Comparison of ENCODE assay signal across 16 cellular contexts in the genomic region with DNA sequence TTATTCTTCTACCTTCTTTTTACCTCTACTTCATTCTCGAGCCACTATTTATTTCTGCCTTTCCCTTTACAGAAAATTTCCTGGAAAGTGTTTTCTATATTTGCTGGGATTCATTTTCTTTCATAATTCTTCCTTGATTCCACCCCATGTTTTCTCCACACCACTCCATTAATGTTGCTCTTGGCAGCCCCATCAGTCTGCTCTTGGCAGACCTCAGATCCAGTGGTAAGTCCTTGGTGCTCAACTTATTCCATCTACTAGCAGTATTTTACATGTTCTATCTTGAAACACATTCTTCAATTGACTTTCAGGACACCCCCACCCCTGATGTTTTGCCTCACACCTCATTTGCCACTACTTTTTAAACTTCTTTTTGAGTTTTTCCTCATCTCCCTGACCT.
DNase-seq lines count a peak whose midpoint lies in the region; ATAC-seq and TF ChIP-seq lines count a peak whose summit lies in the region.
"Had no signal": no experiment of that assay in that cellular context is flagged by ENCODE, and none has a peak within 500 bp of the region (broad histone marks: within the 10 kb centered on the region; RNA-seq: fewer than 3 reads in every experiment).

No MANE protein-coding gene starts in this region.

- H3K36me3 Mint-ChIP-seq in activated naive CD4-positive, alpha-beta T cell treated with anti-CD3 and anti-CD28 coated beads, Interleukin-2, amount 50 U/mL, for 72 hours, result no peaks in the 10 kb centered on the region
- H3K36me3 Mint-ChIP-seq: WTC11 had no signal

- no peak for ATAC-seq in activated naive CD4-positive, alpha-beta T cell treated with anti-CD3 and anti-CD28 coated beads, Interleukin-2, amount 50 U/mL, for 72 hours
- ATAC-seq: HCT116, WTC11 had no signal

- H3K4me3 ChIP-seq in fibroblast of the aortic adventitia (ENCODE audit: low read depth, low read length) (no peak overlapping the region), skeletal muscle cell (ENCODE audit: low read depth, low read length) (no peak overlapping the region)
- H3K4me3 ChIP-seq: stomach, upper lobe of left lung had no signal

- TF ChIP-seq CTCF in fibroblast of the aortic adventitia (IDR thresholded peaks at IDR 0.05; ENCODE audit: insufficient read depth, low read length), result no peak

- H3K9me3 Mint-ChIP-seq in activated naive CD4-positive, alpha-beta T cell treated with anti-CD3 and anti-CD28 coated beads, Interleukin-2, amount 50 U/mL, for 72 hours, result no peaks in the 10 kb centered on the region
- H3K9me3 Mint-ChIP-seq: CD4-positive, alpha-beta T cell; WTC11 had no signal

- no peak overlapping the region for H3K27ac Mint-ChIP-seq in activated naive CD4-positive, alpha-beta T cell treated with anti-CD3 and anti-CD28 coated beads, Interleukin-2, amount 50 U/mL, for 72 hours
- H3K27ac Mint-ChIP-seq: CD4-positive, alpha-beta T cell; WTC11 had no signal

- DNase-seq in GM03348 (ENCODE audit: low spot score) (peak; percentile 19), astrocyte of the hippocampus (ENCODE audit: low read depth, low spot score) (peak; percentile 80), fibroblast of the aortic adventitia (ENCODE audit: low read depth) (peak; percentile 88), skeletal muscle cell (ENCODE audit: low read depth) (peak; percentile 36), NCI-H146 treated with DMSO at 0.1 percent for 48 hours (lab: John Stamatoyannopoulos, UW; ENCODE audit: unreplicated experiment) (no peak)
- no peak for DNase-seq in stimulated activated CD4-positive, alpha-beta T cell treated with anti-CD3 and anti-CD28 coated beads, Interleukin-15, amount 100 ng/mL, for 24 hours
- DNase-seq in activated naive CD4-positive, alpha-beta T cell treated with anti-CD3 and anti-CD28 coated beads, Interleukin-2, amount 50 U/mL, for 72 hours (ENCODE audit: low spot score in 2 of 2), result no peak
- DNase-seq: activated CD4-positive, alpha-beta T cell treated with anti-CD3 and anti-CD28 coated beads, Interleukin-2, amount 50 U/mL, for 48 hours; CD4-positive, alpha-beta T cell; NCI-H187; stimulated activated CD4-positive, alpha-beta T cell treated with anti-CD3 and anti-CD28 coated beads, Interleukin-12 subunit alpha, Interleukin-12 subunit beta, amount 100 ng/mL, for 4 hours; stomach; T1000; upper lobe of left lung had no signal

Comparison
In these comparisons a context has a peak if more than half of its experiments do, and no peak if none do; other contexts are left out.
1. DNase-seq: peak in GM03348 (single experiment), astrocyte of the hippocampus (single experiment), fibroblast of the aortic adventitia (single experiment) and skeletal muscle cell (single experiment); none in NCI-H146 treated with DMSO at 0.1 percent for 48 hours (single experiment), stimulated activated CD4-positive, alpha-beta T cell treated with anti-CD3 and anti-CD28 coated beads, Interleukin-15, amount 100 ng/mL, for 24 hours (single experiment) and activated naive CD4-positive, alpha-beta T cell treated with anti-CD3 and anti-CD28 coated beads, Interleukin-2, amount 50 U/mL, for 72 hours (0 of 2).